ENCODE assay signal across 18 cellular contexts in genomic region chr2:64765160-64765805, GRCh38.
DNase-seq lines count a peak whose midpoint lies in the region; ATAC-seq and TF ChIP-seq lines count a peak whose summit lies in the region.
"Had no signal": no experiment of that assay in that cellular context is flagged by ENCODE, and none has a peak within 500 bp of the region (broad histone marks: within the 10 kb centered on the region; RNA-seq: fewer than 3 reads in every experiment).

No MANE protein-coding gene starts in this region.

- ATAC-seq in lower lobe of right lung: no peak
- ATAC-seq: activated naive CD4-positive, alpha-beta T cell treated with anti-CD3 and anti-CD28 coated beads, Interleukin-2, amount 50 U/mL, for 72 hours; stimulated activated naive B cell treated with anti-CD40 and anti-IgM and Interleukin-4, amounts not matched to agents 10 μg/mL and 1 μg/mL and 100 μg/mL, for 72 hours had no signal

- H2AFZ ChIP-seq in Loucy (ENCODE audit: low read length): peak overlapping the region; percentile 49; the same call in 1 of the 2 replicates

- TF ChIP-seq EP300 in sigmoid colon (IDR thresholded peaks at IDR 0.05): no peak

- CTCF ChIA-PET in activated naive CD4-positive, alpha-beta T cell treated with anti-CD3 and anti-CD28 coated beads for 36 hours (lab: Charles Lee): interaction anchor here (0.6 to 1.4 kb wide), 5 partner anchors 15 to 303 kb away, joined by 3 read pairs; no protein-coding TSS in a partner anchor

- H4K20me1 ChIP-seq in Loucy (ENCODE audit: insufficient read depth, low read length, poor library complexity, severe bottlenecking): no peaks in the 10 kb centered on the region

- no peaks in the 10 kb centered on the region for H3K9me2 ChIP-seq in Loucy (replicated peaks; ENCODE audit: low read depth, low read length)

- H3K9ac ChIP-seq in Loucy (ENCODE audit: low read depth, low read length, poor library complexity, severe bottlenecking): no peak overlapping the region

- no peak overlapping the region for H3K4me3 ChIP-seq in Loucy (ENCODE audit: low read length, poor library complexity, severe bottlenecking)
- H3K4me3 ChIP-seq in sigmoid colon: no peak overlapping the region
- no peak overlapping the region for H3K4me3 ChIP-seq in lower lobe of right lung

- H3K4me1 ChIP-seq in Loucy (ENCODE audit: insufficient read depth, low read length, poor library complexity, severe bottlenecking) (peaks cover 23% of the 10 kb centered on the region), sigmoid colon (peaks cover 0 to 45% (median 15%) of the 10 kb centered on the region in 4 donors), lower lobe of right lung (peaks cover 12% of the 10 kb centered on the region)

- H3K27ac ChIP-seq in sigmoid colon (peak overlapping the region in 3 of 4 donors; percentile 45 to 98 (median 96)), lower lobe of right lung (no peak overlapping the region)

- H3K36me3 ChIP-seq in Loucy (ENCODE audit: insufficient read depth, low read length) (no peaks in the 10 kb centered on the region), sigmoid colon (no peaks in the 10 kb centered on the region), lower lobe of right lung (no peaks in the 10 kb centered on the region)
- H3K36me3 ChIP-seq: BE2C had no signal

- no peak overlapping the region for H3K4me2 ChIP-seq in Loucy (ENCODE audit: low read depth, low read length, poor library complexity, severe bottlenecking)

- no peaks in the 10 kb centered on the region for H3K36me3 Mint-ChIP-seq in activated naive CD4-positive, alpha-beta T cell treated with anti-CD3 and anti-CD28 coated beads, Interleukin-2, amount 50 U/mL, for 24 hours
- H3K36me3 Mint-ChIP-seq in activated naive CD4-positive, alpha-beta T cell treated with anti-CD3 and anti-CD28 coated beads for 36 hours (ENCODE audit: low read depth): no peaks in the 10 kb centered on the region
- H3K36me3 Mint-ChIP-seq in dendritic cell treated with granulocyte-macrophage colony-stimulating factor and Interleukin-4, amounts not matched to agents 40 ng/mL and 50 ng/mL, for 4 days (ENCODE audit: low read depth): peaks cover 8% of the 10 kb centered on the region
- H3K36me3 Mint-ChIP-seq: activated naive CD4-positive, alpha-beta T cell treated with anti-CD3 and anti-CD28 coated beads, Interleukin-2, amount 50 U/mL, for 72 hours had no signal

- intact Hi-C loops in activated naive CD4-positive, alpha-beta T cell treated with anti-CD3 and anti-CD28 coated beads for 36 hours (cut with micrococcal nuclease): no loop called here
- intact Hi-C loops in dendritic cell treated with granulocyte-macrophage colony-stimulating factor and Interleukin-4, amounts not matched to agents 40 ng/mL and 50 ng/mL, for 4 days (cut with micrococcal nuclease): loop anchor here (5.0 kb wide), 1 partner anchor 67 kb away; no protein-coding TSS in a partner anchor
- intact Hi-C loops in sigmoid colon (cut with DNase I): no loop called here
- intact Hi-C loops in lower lobe of right lung (cut with DNase I): no loop called here

- H3K4me1 Mint-ChIP-seq in activated naive CD4-positive, alpha-beta T cell treated with anti-CD3 and anti-CD28 coated beads, Interleukin-2, amount 50 U/mL, for 24 hours: peaks cover 49% of the 10 kb centered on the region
- H3K4me1 Mint-ChIP-seq in activated naive CD4-positive, alpha-beta T cell treated with anti-CD3 and anti-CD28 coated beads for 36 hours (ENCODE audit: low read depth): peaks cover 34% of the 10 kb centered on the region
- H3K4me1 Mint-ChIP-seq in dendritic cell treated with granulocyte-macrophage colony-stimulating factor and Interleukin-4, amounts not matched to agents 40 ng/mL and 50 ng/mL, for 4 days (ENCODE audit: low read depth): peaks cover 51% of the 10 kb centered on the region

- no peak for TF ChIP-seq POLR2A in sigmoid colon (IDR thresholded peaks at IDR 0.05)

- H3K27me3 ChIP-seq in Loucy (ENCODE audit: insufficient read depth, low read length, poor library complexity, severe bottlenecking): no peaks in the 10 kb centered on the region
- H3K27me3 ChIP-seq in sigmoid colon: no peaks in the 10 kb centered on the region
- H3K27me3 ChIP-seq in lower lobe of right lung (ENCODE audit: low read depth): no peaks in the 10 kb centered on the region
- H3K27me3 ChIP-seq: BE2C had no signal

- no peaks in the 10 kb centered on the region for H3K9me3 Mint-ChIP-seq in activated naive CD4-positive, alpha-beta T cell treated with anti-CD3 and anti-CD28 coated beads, Interleukin-2, amount 50 U/mL, for 24 hours
- no peaks in the 10 kb centered on the region for H3K9me3 Mint-ChIP-seq in activated naive CD4-positive, alpha-beta T cell treated with anti-CD3 and anti-CD28 coated beads for 36 hours
- no peaks in the 10 kb centered on the region for H3K9me3 Mint-ChIP-seq in dendritic cell treated with granulocyte-macrophage colony-stimulating factor and Interleukin-4, amounts not matched to agents 40 ng/mL and 50 ng/mL, for 4 days
- H3K9me3 Mint-ChIP-seq: activated naive CD4-positive, alpha-beta T cell treated with anti-CD3 and anti-CD28 coated beads, Interleukin-2, amount 50 U/mL, for 72 hours; stimulated activated naive B cell treated with anti-CD40 and anti-IgM and Interleukin-4, amounts not matched to agents 10 μg/mL and 1 μg/mL and 100 μg/mL, for 72 hours had no signal

- no peak overlapping the region for H3K4me3 Mint-ChIP-seq in activated naive CD4-positive, alpha-beta T cell treated with anti-CD3 and anti-CD28 coated beads, Interleukin-2, amount 50 U/mL, for 24 hours
- H3K4me3 Mint-ChIP-seq in activated naive CD4-positive, alpha-beta T cell treated with anti-CD3 and anti-CD28 coated beads for 36 hours: no peak overlapping the region
- H3K4me3 Mint-ChIP-seq in dendritic cell treated with granulocyte-macrophage colony-stimulating factor and Interleukin-4, amounts not matched to agents 40 ng/mL and 50 ng/mL, for 4 days: no peak overlapping the region
- H3K4me3 Mint-ChIP-seq: stimulated activated naive B cell treated with anti-CD40 and anti-IgM and Interleukin-4, amounts not matched to agents 10 μg/mL and 1 μg/mL and 100 μg/mL, for 72 hours had no signal

- H3K9me3 ChIP-seq in Loucy (ENCODE audit: insufficient read depth, low read depth, low read length) (no peaks in the 10 kb centered on the region), sigmoid colon (no peaks in the 10 kb centered on the region), lower lobe of right lung (no peaks in the 10 kb centered on the region)
- H3K9me3 ChIP-seq: BE2C had no signal

- no peaks in the 10 kb centered on the region for H3F3A ChIP-seq in Loucy (ENCODE audit: low read depth)

- 81 to 83% methylated on average over 4 of the region's 4 CpGs for WGBS in sigmoid colon, 2 donors

- no peaks in the 10 kb centered on the region for H3K27me3 Mint-ChIP-seq in activated naive CD4-positive, alpha-beta T cell treated with anti-CD3 and anti-CD28 coated beads, Interleukin-2, amount 50 U/mL, for 24 hours
- no peaks in the 10 kb centered on the region for H3K27me3 Mint-ChIP-seq in activated naive CD4-positive, alpha-beta T cell treated with anti-CD3 and anti-CD28 coated beads for 36 hours (ENCODE audit: low read depth)
- H3K27me3 Mint-ChIP-seq in dendritic cell treated with granulocyte-macrophage colony-stimulating factor and Interleukin-4, amounts not matched to agents 40 ng/mL and 50 ng/mL, for 4 days: no peaks in the 10 kb centered on the region
- H3K27me3 Mint-ChIP-seq: stimulated activated naive B cell treated with anti-CD40 and anti-IgM and Interleukin-4, amounts not matched to agents 10 μg/mL and 1 μg/mL and 100 μg/mL, for 72 hours had no signal

- peak overlapping the region; percentile 86 for H3K27ac Mint-ChIP-seq in activated naive CD4-positive, alpha-beta T cell treated with anti-CD3 and anti-CD28 coated beads, Interleukin-2, amount 50 U/mL, for 24 hours
- no peak overlapping the region for H3K27ac Mint-ChIP-seq in activated naive CD4-positive, alpha-beta T cell treated with anti-CD3 and anti-CD28 coated beads for 36 hours
- peak overlapping the region; percentile 53 for H3K27ac Mint-ChIP-seq in dendritic cell treated with granulocyte-macrophage colony-stimulating factor and Interleukin-4, amounts not matched to agents 40 ng/mL and 50 ng/mL, for 4 days
- H3K27ac Mint-ChIP-seq: activated naive CD4-positive, alpha-beta T cell treated with anti-CD3 and anti-CD28 coated beads, Interleukin-2, amount 50 U/mL, for 72 hours; stimulated activated naive B cell treated with anti-CD40 and anti-IgM and Interleukin-4, amounts not matched to agents 10 μg/mL and 1 μg/mL and 100 μg/mL, for 72 hours had no signal

- no peak for DNase-seq in activated naive CD4-positive, alpha-beta T cell treated with anti-CD3 and anti-CD28 coated beads for 36 hours
- DNase-seq in sigmoid colon (no peak), SW480 (ENCODE audit: low spot score) (no peak), NCI-H128 (lab: John Stamatoyannopoulos, UW; ENCODE audit: unreplicated experiment) (no peak), lower lobe of right lung (no peak)
- DNase-seq: activated CD4-positive, alpha-beta T cell treated with anti-CD3 and anti-CD28 coated beads for 4 hours; BE2C; Calu3; H7; NCI-H1417; NCI-H2081 treated with DMSO at 0.1 percent for 48 hours; NCI-H82; retina; stimulated activated naive B cell treated with anti-CD40 and anti-IgM and Interleukin-4, amounts not matched to agents 10 μg/mL and 1 μg/mL and 100 μg/mL, for 72 hours had no signal

- TF ChIP-seq CTCF in Loucy (conservative IDR thresholded peaks at IDR 0.05; ENCODE audit: low read length): no peak
- no peak for TF ChIP-seq CTCF in sigmoid colon (IDR thresholded peaks at IDR 0.05)
- TF ChIP-seq CTCF in lower lobe of right lung (IDR thresholded peaks at IDR 0.05): no peak

- H3K79me2 ChIP-seq in Loucy (ENCODE audit: insufficient read depth, low read length): no peaks in the 10 kb centered on the region
